In the genomic region with DNA sequence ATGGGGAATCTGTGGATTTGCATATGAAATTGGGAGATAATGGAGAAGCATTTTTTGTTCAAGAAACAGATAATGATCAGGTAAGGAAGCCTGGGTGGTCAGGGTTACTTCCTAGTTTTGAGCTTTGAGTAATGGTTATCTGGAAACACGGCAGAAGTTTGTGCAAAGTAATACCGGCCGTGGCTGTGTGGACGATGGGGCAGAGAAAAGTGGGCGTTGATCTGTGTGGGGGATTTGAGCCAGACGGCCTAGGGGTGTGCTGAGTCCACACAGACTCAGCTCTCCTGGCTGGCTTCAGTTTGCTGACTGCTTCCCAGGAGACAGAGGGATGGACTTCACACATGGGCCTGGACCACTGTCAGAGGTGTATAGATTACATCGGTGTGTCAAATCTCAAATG, we compare ENCODE assay signal across 1 cellular context.
A peak's percentile ranks its signal among the peaks of the same experiment; 100 is the strongest.
TF ChIP-seq lines count a peak whose summit lies in the region.

No MANE protein-coding gene starts in this region.

TF ChIP-seq in K562, 482 proteins besides CTCF, POLR2A, EP300 and RAD21 (continued from another document):
- TF ChIP-seq, protein P1, sequence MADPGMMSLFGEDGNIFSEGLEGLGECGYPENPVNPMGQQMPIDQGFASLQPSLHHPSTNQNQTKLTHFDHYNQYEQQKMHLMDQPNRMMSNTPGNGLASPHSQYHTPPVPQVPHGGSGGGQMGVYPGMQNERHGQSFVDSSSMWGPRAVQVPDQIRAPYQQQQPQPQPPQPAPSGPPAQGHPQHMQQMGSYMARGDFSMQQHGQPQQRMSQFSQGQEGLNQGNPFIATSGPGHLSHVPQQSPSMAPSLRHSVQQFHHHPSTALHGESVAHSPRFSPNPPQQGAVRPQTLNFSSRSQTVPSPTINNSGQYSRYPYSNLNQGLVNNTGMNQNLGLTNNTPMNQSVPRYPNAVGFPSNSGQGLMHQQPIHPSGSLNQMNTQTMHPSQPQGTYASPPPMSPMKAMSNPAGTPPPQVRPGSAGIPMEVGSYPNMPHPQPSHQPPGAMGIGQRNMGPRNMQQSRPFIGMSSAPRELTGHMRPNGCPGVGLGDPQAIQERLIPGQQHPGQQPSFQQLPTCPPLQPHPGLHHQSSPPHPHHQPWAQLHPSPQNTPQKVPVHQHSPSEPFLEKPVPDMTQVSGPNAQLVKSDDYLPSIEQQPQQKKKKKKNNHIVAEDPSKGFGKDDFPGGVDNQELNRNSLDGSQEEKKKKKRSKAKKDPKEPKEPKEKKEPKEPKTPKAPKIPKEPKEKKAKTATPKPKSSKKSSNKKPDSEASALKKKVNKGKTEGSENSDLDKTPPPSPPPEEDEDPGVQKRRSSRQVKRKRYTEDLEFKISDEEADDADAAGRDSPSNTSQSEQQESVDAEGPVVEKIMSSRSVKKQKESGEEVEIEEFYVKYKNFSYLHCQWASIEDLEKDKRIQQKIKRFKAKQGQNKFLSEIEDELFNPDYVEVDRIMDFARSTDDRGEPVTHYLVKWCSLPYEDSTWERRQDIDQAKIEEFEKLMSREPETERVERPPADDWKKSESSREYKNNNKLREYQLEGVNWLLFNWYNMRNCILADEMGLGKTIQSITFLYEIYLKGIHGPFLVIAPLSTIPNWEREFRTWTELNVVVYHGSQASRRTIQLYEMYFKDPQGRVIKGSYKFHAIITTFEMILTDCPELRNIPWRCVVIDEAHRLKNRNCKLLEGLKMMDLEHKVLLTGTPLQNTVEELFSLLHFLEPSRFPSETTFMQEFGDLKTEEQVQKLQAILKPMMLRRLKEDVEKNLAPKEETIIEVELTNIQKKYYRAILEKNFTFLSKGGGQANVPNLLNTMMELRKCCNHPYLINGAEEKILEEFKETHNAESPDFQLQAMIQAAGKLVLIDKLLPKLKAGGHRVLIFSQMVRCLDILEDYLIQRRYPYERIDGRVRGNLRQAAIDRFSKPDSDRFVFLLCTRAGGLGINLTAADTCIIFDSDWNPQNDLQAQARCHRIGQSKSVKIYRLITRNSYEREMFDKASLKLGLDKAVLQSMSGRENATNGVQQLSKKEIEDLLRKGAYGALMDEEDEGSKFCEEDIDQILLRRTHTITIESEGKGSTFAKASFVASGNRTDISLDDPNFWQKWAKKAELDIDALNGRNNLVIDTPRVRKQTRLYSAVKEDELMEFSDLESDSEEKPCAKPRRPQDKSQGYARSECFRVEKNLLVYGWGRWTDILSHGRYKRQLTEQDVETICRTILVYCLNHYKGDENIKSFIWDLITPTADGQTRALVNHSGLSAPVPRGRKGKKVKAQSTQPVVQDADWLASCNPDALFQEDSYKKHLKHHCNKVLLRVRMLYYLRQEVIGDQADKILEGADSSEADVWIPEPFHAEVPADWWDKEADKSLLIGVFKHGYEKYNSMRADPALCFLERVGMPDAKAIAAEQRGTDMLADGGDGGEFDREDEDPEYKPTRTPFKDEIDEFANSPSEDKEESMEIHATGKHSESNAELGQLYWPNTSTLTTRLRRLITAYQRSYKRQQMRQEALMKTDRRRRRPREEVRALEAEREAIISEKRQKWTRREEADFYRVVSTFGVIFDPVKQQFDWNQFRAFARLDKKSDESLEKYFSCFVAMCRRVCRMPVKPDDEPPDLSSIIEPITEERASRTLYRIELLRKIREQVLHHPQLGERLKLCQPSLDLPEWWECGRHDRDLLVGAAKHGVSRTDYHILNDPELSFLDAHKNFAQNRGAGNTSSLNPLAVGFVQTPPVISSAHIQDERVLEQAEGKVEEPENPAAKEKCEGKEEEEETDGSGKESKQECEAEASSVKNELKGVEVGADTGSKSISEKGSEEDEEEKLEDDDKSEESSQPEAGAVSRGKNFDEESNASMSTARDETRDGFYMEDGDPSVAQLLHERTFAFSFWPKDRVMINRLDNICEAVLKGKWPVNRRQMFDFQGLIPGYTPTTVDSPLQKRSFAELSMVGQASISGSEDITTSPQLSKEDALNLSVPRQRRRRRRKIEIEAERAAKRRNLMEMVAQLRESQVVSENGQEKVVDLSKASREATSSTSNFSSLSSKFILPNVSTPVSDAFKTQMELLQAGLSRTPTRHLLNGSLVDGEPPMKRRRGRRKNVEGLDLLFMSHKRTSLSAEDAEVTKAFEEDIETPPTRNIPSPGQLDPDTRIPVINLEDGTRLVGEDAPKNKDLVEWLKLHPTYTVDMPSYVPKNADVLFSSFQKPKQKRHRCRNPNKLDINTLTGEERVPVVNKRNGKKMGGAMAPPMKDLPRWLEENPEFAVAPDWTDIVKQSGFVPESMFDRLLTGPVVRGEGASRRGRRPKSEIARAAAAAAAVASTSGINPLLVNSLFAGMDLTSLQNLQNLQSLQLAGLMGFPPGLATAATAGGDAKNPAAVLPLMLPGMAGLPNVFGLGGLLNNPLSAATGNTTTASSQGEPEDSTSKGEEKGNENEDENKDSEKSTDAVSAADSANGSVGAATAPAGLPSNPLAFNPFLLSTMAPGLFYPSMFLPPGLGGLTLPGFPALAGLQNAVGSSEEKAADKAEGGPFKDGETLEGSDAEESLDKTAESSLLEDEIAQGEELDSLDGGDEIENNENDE (IDR thresholded peaks at IDR 0.05; ENCODE audit: low read depth, low read length), result no peak
- TF ChIP-seq SMARCE1 (IDR thresholded peaks at IDR 0.05) (peak; percentile 58; the same call in 1 of the 2 replicates), MIER1 (IDR thresholded peaks at IDR 0.05; ENCODE audit: low read depth) (no peak), EHMT2 (IDR thresholded peaks at IDR 0.05) (no peak), FOXK2 (conservative IDR thresholded peaks at IDR 0.05 in 1 of 2, IDR thresholded peaks at IDR 0.05 in 1 of 2; ENCODE audit: low read depth in 2 of 2) (no peak), RBBP5 (IDR thresholded peaks at IDR 0.05; ENCODE audit: borderline replicate concordance, insufficient read depth, low read length, poor library complexity, severe bottlenecking) (no peak), MCM2 (IDR thresholded peaks at IDR 0.05; ENCODE audit: low read depth) (no peak), TOE1 (IDR thresholded peaks at IDR 0.05; ENCODE audit: borderline replicate concordance) (no peak), TOE1 (CRISPR knock-in tag; IDR thresholded peaks at IDR 0.05; ENCODE audit: borderline replicate concordance, low read depth) (no peak), STAG1 (CRISPR knock-in tag; IDR thresholded peaks at IDR 0.05; ENCODE audit: borderline replicate concordance) (no peak), HDAC3 (IDR thresholded peaks at IDR 0.05; ENCODE audit: borderline replicate concordance, partially characterized antibody) (no peak), PHB2 (IDR thresholded peaks at IDR 0.05; ENCODE audit: low read depth) (no peak), MYNN (IDR thresholded peaks at IDR 0.05) (no peak), MYNN (CRISPR knock-in tag; IDR thresholded peaks at IDR 0.05) (no peak), HNRNPL (IDR thresholded peaks at IDR 0.05; ENCODE audit: low read depth, low read length) (no peak), SOX6 (IDR thresholded peaks at IDR 0.05) (0 out of 2 replicates have a peak, but pooled peaks have one; percentile 32)
- TF ChIP-seq, protein P2, sequence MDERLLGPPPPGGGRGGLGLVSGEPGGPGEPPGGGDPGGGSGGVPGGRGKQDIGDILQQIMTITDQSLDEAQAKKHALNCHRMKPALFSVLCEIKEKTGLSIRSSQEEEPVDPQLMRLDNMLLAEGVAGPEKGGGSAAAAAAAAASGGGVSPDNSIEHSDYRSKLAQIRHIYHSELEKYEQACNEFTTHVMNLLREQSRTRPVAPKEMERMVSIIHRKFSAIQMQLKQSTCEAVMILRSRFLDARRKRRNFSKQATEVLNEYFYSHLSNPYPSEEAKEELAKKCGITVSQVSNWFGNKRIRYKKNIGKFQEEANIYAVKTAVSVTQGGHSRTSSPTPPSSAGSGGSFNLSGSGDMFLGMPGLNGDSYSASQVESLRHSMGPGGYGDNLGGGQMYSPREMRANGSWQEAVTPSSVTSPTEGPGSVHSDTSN (CRISPR knock-in tag; IDR thresholded peaks at IDR 0.05; ENCODE audit: low read depth), result no peak
- TF ChIP-seq, protein P2 (tag; conservative IDR thresholded peaks at IDR 0.05; ENCODE audit: low read depth), result 0 out of 2 replicates have a peak, but pooled peaks have one; percentile 13
